21 cellular contexts compared by ENCODE assay signal in the genomic region with DNA sequence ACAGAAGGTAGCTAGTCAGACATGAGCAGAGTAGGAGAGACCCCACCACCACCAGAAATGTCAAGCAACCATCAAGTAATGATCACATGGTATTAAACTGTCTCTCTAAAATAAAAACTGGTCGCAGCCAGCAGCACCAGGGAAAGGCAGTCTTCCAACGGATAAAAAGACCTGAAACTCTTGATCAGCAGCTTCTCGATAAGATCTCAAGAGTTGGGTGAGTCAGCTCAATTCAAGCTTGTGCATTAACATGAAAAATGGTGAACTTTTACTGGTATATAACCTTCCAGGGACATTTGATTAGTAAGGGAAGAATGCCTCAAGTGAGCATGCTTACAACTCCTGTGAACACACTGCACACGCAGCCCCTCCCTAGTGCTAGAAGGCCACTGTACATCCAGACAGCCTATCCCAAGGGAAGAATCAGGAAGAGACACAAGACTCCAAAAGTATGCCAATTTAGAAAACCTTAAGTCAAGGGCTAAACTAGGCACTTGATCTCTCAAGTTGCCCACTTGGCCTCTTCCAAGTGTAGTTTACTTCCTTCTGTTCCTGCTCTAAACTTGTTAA.
"Had no signal": no experiment of that assay in that cellular context is flagged by ENCODE, and none has a peak within 500 bp of the region (broad histone marks: within the 10 kb centered on the region; RNA-seq: fewer than 3 reads in every experiment).

No MANE protein-coding gene starts in this region.

- DNase-seq: activated CD4-positive, alpha-beta memory T cell treated with anti-CD3 and anti-CD28 coated beads, Interleukin-2, amount 10 ng/mL, durations not matched to agents 7 days and 5 days; activated CD4-positive, alpha-beta T cell treated with anti-CD3 and anti-CD28 coated beads, Interleukin-2, amount 10 ng/mL, durations not matched to agents 7 days and 5 days; activated CD4-positive, CD25-positive, alpha-beta regulatory T cell; activated gamma-delta T cell; activated naive CD4-positive, alpha-beta T cell treated with anti-CD3 and anti-CD28 coated beads for 36 hours; activated T-cell treated with anti-CD3 and anti-CD28 coated beads for 4 hours; activated T-cell treated with anti-CD3 and anti-CD28 coated beads, Interleukin-2, amount 50 U/mL, for 48 hours; amygdala; Kasumi-1; KBM-7; NCI-H1092; NCI-H1417; NCI-H1930; NCI-H345; NCI-H510A; NCI-H526 treated with DMSO at 0.1 percent for 48 hours; NK-92 treated with Interleukin-12 subunit alpha and Interleukin-12 subunit beta, amount 100 ng/mL, for 24 hours; SIG-M5; T-helper 17 cell; T-helper 9 cell had no signal

- ATAC-seq: activated T-helper 17 cell treated with anti-CD3 and anti-CD28 coated beads, Interleukin-2, amount 50 U/mL, for 72 hours; T-helper 17 cell had no signal
